In the genomic region with DNA sequence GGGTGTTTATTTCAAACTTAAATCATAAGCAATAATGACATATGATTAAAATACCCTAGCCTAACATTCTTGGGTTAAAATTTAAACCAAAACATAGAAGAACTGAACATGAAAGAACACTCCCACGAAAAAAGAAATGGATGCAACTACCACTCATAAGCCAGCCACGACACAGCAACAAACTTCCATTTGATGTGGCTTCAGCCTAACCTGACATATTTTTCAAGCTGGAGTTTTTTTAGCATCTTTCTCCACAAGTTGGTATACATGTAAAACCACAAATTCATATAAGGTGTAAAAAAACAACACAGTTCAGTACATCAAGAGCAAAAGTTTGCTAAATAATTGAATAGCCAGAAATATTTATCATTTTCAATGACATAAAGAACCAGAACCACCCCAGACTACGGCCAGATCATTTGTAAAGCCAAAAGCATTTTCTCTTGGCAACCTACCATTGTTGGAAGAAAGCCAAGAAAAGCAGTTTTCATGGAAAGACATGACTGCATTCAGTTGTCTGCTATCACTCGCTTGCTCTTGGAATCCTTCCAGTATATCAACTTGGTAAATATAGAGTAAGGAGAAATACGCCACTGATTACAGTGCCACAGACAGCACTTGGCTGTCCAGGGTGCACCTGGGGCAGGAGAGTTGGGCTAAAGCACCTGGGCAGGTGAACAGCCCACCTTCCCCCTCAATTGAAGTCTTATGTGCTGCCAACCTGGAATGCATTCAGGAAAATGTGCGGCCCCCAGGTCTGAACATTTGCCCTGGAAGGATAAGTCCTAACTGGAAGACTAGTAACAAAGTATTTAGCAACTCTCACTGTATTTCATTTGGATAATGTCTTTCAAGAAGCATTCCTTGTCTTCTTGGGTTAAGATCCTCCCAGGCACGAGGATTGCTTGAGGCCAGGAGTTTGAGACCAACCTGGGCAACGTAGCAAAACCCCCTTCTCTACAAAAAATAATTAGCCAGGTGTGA, we compare ENCODE assay signal across 8 cellular contexts.
DNase-seq lines count a peak whose midpoint lies in the region; ATAC-seq and TF ChIP-seq lines count a peak whose summit lies in the region.

No MANE protein-coding gene starts in this region.

- CTCF ChIA-PET in HEK293T (lab: Yijun Ruan, JAX): no interaction called here

- no peak for ATAC-seq in natural killer cell treated with Interleukin-12 subunit alpha and Interleukin-12 subunit beta and Interleukin-15 and Interleukin-18, amount 100 ng/mL, for 72 hours
- no peak for ATAC-seq in GM21526 (IDR thresholded peaks at IDR 0.05; ENCODE audit: low FRiP score, unreplicated experiment)
- no peak for ATAC-seq in HG02884 (IDR thresholded peaks at IDR 0.05; ENCODE audit: unreplicated experiment)
- ATAC-seq in HG03469 (IDR thresholded peaks at IDR 0.05; ENCODE audit: unreplicated experiment): no peak

- peak overlapping the region in 1 of 2 donors; percentile 21 for H3K27ac Mint-ChIP-seq in natural killer cell treated with Interleukin-12 subunit alpha and Interleukin-12 subunit beta and Interleukin-15 and Interleukin-18, amount 100 ng/mL, for 72 hours

- peaks cover 82 to 87% of the 10 kb centered on the region in 2 donors for H3K4me1 Mint-ChIP-seq in natural killer cell treated with Interleukin-12 subunit alpha and Interleukin-12 subunit beta and Interleukin-15 and Interleukin-18, amount 100 ng/mL, for 72 hours (ENCODE audit: low read depth in 2 of 2)

- DNase-seq in HEK293T (ENCODE audit: extremely low spot score) (peak; percentile 63), NCI-H774 (lab: John Stamatoyannopoulos, UW) (peak; percentile 90), dermis microvascular lymphatic vessel endothelial cell (ENCODE audit: low read depth in 2 of 2) (peak; percentile 97), SW 1271 (lab: John Stamatoyannopoulos, UW) (no peak)
- DNase-seq in natural killer cell treated with Interleukin-12 subunit alpha and Interleukin-12 subunit beta and Interleukin-15 and Interleukin-18, amount 100 ng/mL, for 72 hours (ENCODE audit: low spot score): no peak

- peak overlapping the region; percentile 67 for H3K4me3 Mint-ChIP-seq in natural killer cell treated with Interleukin-12 subunit alpha and Interleukin-12 subunit beta and Interleukin-15 and Interleukin-18, amount 100 ng/mL, for 72 hours

- H3K9me3 Mint-ChIP-seq in natural killer cell treated with Interleukin-12 subunit alpha and Interleukin-12 subunit beta and Interleukin-15 and Interleukin-18, amount 100 ng/mL, for 72 hours: no peaks in the 10 kb centered on the region

- H3K27me3 Mint-ChIP-seq in natural killer cell treated with Interleukin-12 subunit alpha and Interleukin-12 subunit beta and Interleukin-15 and Interleukin-18, amount 100 ng/mL, for 72 hours: no peaks in the 10 kb centered on the region

- no peaks in the 10 kb centered on the region for H3K36me3 Mint-ChIP-seq in natural killer cell treated with Interleukin-12 subunit alpha and Interleukin-12 subunit beta and Interleukin-15 and Interleukin-18, amount 100 ng/mL, for 72 hours

- POLR2A ChIA-PET in HEK293T (lab: Yijun Ruan, JAX): no interaction called here

TF ChIP-seq in HEK293T, 16 proteins besides CTCF, POLR2A, EP300 and RAD21:
- TF ChIP-seq, protein P1, sequence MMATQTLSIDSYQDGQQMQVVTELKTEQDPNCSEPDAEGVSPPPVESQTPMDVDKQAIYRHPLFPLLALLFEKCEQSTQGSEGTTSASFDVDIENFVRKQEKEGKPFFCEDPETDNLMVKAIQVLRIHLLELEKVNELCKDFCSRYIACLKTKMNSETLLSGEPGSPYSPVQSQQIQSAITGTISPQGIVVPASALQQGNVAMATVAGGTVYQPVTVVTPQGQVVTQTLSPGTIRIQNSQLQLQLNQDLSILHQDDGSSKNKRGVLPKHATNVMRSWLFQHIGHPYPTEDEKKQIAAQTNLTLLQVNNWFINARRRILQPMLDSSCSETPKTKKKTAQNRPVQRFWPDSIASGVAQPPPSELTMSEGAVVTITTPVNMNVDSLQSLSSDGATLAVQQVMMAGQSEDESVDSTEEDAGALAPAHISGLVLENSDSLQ (IDR thresholded peaks at IDR 0.05): no peak
- no peak for TF ChIP-seq ELF4 (IDR thresholded peaks at IDR 0.05)
- no peak for TF ChIP-seq HDGF (IDR thresholded peaks at IDR 0.05; ENCODE audit: borderline replicate concordance)
- no peak for TF ChIP-seq FOXK2 (IDR thresholded peaks at IDR 0.05)
- TF ChIP-seq TARDBP (IDR thresholded peaks at IDR 0.05): no peak
- TF ChIP-seq L3MBTL2 (conservative IDR thresholded peaks at IDR 0.05): no peak

Comparison
In these comparisons a context has a peak if more than half of its experiments do, and no peak if none do; other contexts are left out.
1. DNase-seq: peak in HEK293T (single experiment), NCI-H774 (single experiment) and dermis microvascular lymphatic vessel endothelial cell (2 of 2); none in natural killer cell treated with Interleukin-12 subunit alpha and Interleukin-12 subunit beta and Interleukin-15 and Interleukin-18, amount 100 ng/mL, for 72 hours (single experiment) and SW 1271 (0 of 2).